ENCODE assay signal across 1 cellular context in genomic region chr17:38350035-38350434, GRCh38.
TF ChIP-seq lines count a peak whose summit lies in the region.

No MANE protein-coding gene starts in this region.

TF ChIP-seq in H1, 55 proteins besides CTCF, POLR2A, EP300 and RAD21:
- TF ChIP-seq NRF1 (IDR thresholded peaks at IDR 0.05; ENCODE audit: low read depth, low read length) (no peak), TCF12 (IDR thresholded peaks at IDR 0.05; ENCODE audit: low read depth, low read length) (no peak), KDM5A (IDR thresholded peaks at IDR 0.05; ENCODE audit: low read length) (no peak), SIRT6 (IDR thresholded peaks at IDR 0.05; ENCODE audit: low read length) (no peak), CHD1 (IDR thresholded peaks at IDR 0.05; ENCODE audit: low read depth, low read length) (no peak)
